Comparison of ENCODE assay signal across 9 cellular contexts in genomic region chr16:19410435-19411153, GRCh38. TPM values are rescaled to one million over a fixed set of nuclear protein-coding genes. Genes with fewer than 3 reads are reported as not detected.
A peak's percentile ranks its signal among the peaks of the same experiment; 100 is the strongest.
DNase-seq lines count a peak whose midpoint lies in the region; ATAC-seq, FAIRE-seq and TF ChIP-seq lines count a peak whose summit lies in the region.
"Had no signal": no experiment of that assay in that cellular context is flagged by ENCODE, and none has a peak within 500 bp of the region (broad histone marks: within the 10 kb centered on the region; RNA-seq: fewer than 3 reads in every experiment).

No MANE protein-coding gene starts in this region.

- peak overlapping the region in 1 of 4 donors; percentile 51 for H3K27ac ChIP-seq in tibial nerve

- ATAC-seq in HG02973 (IDR thresholded peaks at IDR 0.05; ENCODE audit: unreplicated experiment) (no peak), HG02870 (IDR thresholded peaks at IDR 0.05; ENCODE audit: unreplicated experiment) (no peak)

- DNase-seq in DMS 273 (lab: John Stamatoyannopoulos, UW; ENCODE audit: unreplicated experiment) (peak; percentile 58), DMS 273 treated with DMSO at 0.1 percent for 48 hours (lab: John Stamatoyannopoulos, UW) (no peak), NCI-H2029 treated with DMSO at 0.1 percent for 48 hours (lab: John Stamatoyannopoulos, UW) (peak; percentile 74), bronchial epithelial cell (ENCODE audit: low read depth) (no peak), tibial nerve (ENCODE audit: low spot score in 2 of 2) (no peak)

- peak overlapping the region; percentile 44 for H3K4me3 ChIP-seq in bronchial epithelial cell (ENCODE audit: low read depth, low read length)
- peak overlapping the region; percentile 69 for H3K4me3 ChIP-seq in mucosa of stomach (ENCODE audit: low read length)
- peak overlapping the region in 2 of 4 donors; percentile 36 to 38 for H3K4me3 ChIP-seq in tibial nerve

- H3K4me1 ChIP-seq in mucosa of stomach (ENCODE audit: control insufficient read depth, insufficient read depth, low read length) (peaks cover 26% of the 10 kb centered on the region), tibial nerve (peaks cover 0 to 12% (median 0%) of the 10 kb centered on the region in 4 donors)

- TF ChIP-seq POLR2A in tibial nerve (IDR thresholded peaks at IDR 0.05), result no peak

- no peak for FAIRE-seq in bronchial epithelial cell (lab: Jason Lieb, UNC)
- FAIRE-seq: A204.1 had no signal

- H3K36me3 ChIP-seq in bronchial epithelial cell (ENCODE audit: control insufficient read depth, insufficient read depth, low read length) (no peaks in the 10 kb centered on the region), mucosa of stomach (ENCODE audit: control insufficient read depth, insufficient read depth, low read length) (peaks cover 3% of the 10 kb centered on the region), tibial nerve (no peaks in the 10 kb centered on the region)

- TF ChIP-seq EP300 in tibial nerve (IDR thresholded peaks at IDR 0.05), result no peak

- H3K27me3 ChIP-seq in bronchial epithelial cell (ENCODE audit: control insufficient read depth, insufficient read depth, low read length) (no peaks in the 10 kb centered on the region), mucosa of stomach (ENCODE audit: control insufficient read depth, insufficient read depth, low read length) (no peaks in the 10 kb centered on the region), tibial nerve (peaks cover 0 to 48% of the 10 kb centered on the region in 2 donors)

- H3K9me3 ChIP-seq in mucosa of stomach (ENCODE audit: control insufficient read depth, low read length) (peaks cover 9% of the 10 kb centered on the region), tibial nerve (peaks cover 0 to 9% (median 0%) of the 10 kb centered on the region in 4 donors)

- H3K9ac ChIP-seq in mucosa of stomach (ENCODE audit: low read length), result peak overlapping the region; percentile 91

- whole genome bisulfite sequencing in tibial nerve, 2 donors, result 2 to 5% methylated on average over 34 to 48 of the region's 57 CpGs

- TF ChIP-seq CTCF in bronchial epithelial cell (IDR thresholded peaks at IDR 0.05; ENCODE audit: insufficient read depth, low read length, severe bottlenecking) (peak; percentile 44), tibial nerve (IDR thresholded peaks at IDR 0.05) (peak in 1 of 5 experiments; percentile 19)

RNA-seq across cellular contexts. Expression of gene TMC5, which starts 7.1 kb away (rescaled TPM):
- total RNA-seq in bronchial epithelial cell (0.26 and 3.5 TPM in 2 replicates), tibial nerve (not detected)

Comparison
In these comparisons a context has a peak if more than half of its experiments do, and no peak if none do; other contexts are left out.
1. DNase-seq: peak in DMS 273 (single experiment) and NCI-H2029 treated with DMSO at 0.1 percent for 48 hours (single experiment); none in DMS 273 treated with DMSO at 0.1 percent for 48 hours (single experiment), bronchial epithelial cell (single experiment) and tibial nerve (0 of 2).